19 cellular contexts compared by ENCODE assay signal in genomic region chr11:10779086-10779485, GRCh38. TPM values are rescaled to one million over a fixed set of nuclear protein-coding genes. Genes with fewer than 3 reads are reported as not detected.
DNase-seq lines count a peak whose midpoint lies in the region; ATAC-seq and TF ChIP-seq lines count a peak whose summit lies in the region.
"Had no signal": no experiment of that assay in that cellular context is flagged by ENCODE, and none has a peak within 500 bp of the region (broad histone marks: within the 10 kb centered on the region; RNA-seq: fewer than 3 reads in every experiment).

No MANE protein-coding gene starts in this region.

- H3K14ac ChIP-seq in mesenchymal stem cell (ENCODE audit: low read length in 2 of 2) = no peak overlapping the region

- in situ Hi-C loops in brain microvascular endothelial cell (cut with HindIII; ENCODE audit: low pct_ligation_motif_present, low sequenced_read_pairs) = no loop called here

- H3K4me1 ChIP-seq in mesenchymal stem cell (ENCODE audit: control insufficient read depth, insufficient read depth, low read depth, low read length) = no peaks in the 10 kb centered on the region
- H3K4me1 ChIP-seq: prostate gland had no signal

- no peak overlapping the region for H4K8ac ChIP-seq in mesenchymal stem cell (ENCODE audit: low read length)

- no peak overlapping the region for H3K23ac ChIP-seq in mesenchymal stem cell (ENCODE audit: low read length in 2 of 2)

- peak overlapping the region; percentile 36 for H3K27ac Mint-ChIP-seq in activated T-cell treated with anti-CD3 and anti-CD28 coated beads, Interleukin-2, amount 50 U/mL, for 72 hours
- H3K27ac Mint-ChIP-seq: activated naive CD8-positive, alpha-beta T cell treated with anti-CD3 and anti-CD28 coated beads, Interleukin-2, amount 10 ng/mL, durations not matched to agents 7 days and 5 days; type B pancreatic cell had no signal

- H3K27me3 ChIP-seq in brain microvascular endothelial cell (replicated peaks) = no peaks in the 10 kb centered on the region
- no peaks in the 10 kb centered on the region for H3K27me3 ChIP-seq in mesenchymal stem cell (ENCODE audit: control insufficient read depth in 1 of 2, insufficient read depth in 1 of 2, low read length in 2 of 2)

- no peaks in the 10 kb centered on the region for H3K79me1 ChIP-seq in mesenchymal stem cell (replicated peaks; ENCODE audit: low read length, poor library complexity, severe bottlenecking)

- no peaks in the 10 kb centered on the region for H3K27me3 Mint-ChIP-seq in activated T-cell treated with anti-CD3 and anti-CD28 coated beads, Interleukin-2, amount 50 U/mL, for 72 hours (ENCODE audit: low read depth)
- H3K27me3 Mint-ChIP-seq: activated naive CD8-positive, alpha-beta T cell treated with anti-CD3 and anti-CD28 coated beads, Interleukin-2, amount 10 ng/mL, durations not matched to agents 7 days and 5 days; CD4-positive, alpha-beta memory T cell; type B pancreatic cell had no signal

- no peak overlapping the region for H2BK15ac ChIP-seq in mesenchymal stem cell (ENCODE audit: low read depth, poor library complexity, severe bottlenecking)

- TF ChIP-seq CTCF in brain microvascular endothelial cell (IDR thresholded peaks at IDR 0.05; ENCODE audit: low read depth, low read length, missing control alignments) = no peak

- no peak for DNase-seq in activated T-cell treated with anti-CD3 and anti-CD28 coated beads, Interleukin-2, amount 50 U/mL, for 72 hours
- DNase-seq in activated T-cell treated with anti-CD3 and anti-CD28 coated beads for 4 hours = no peak
- DNase-seq in brain microvascular endothelial cell = no peak
- DNase-seq in mesenchymal stem cell = no peak
- DNase-seq in substantia nigra (lab: John Stamatoyannopoulos, UW) = no peak
- no peak for DNase-seq in AG20443 (ENCODE audit: low spot score)
- DNase-seq in MV-4-11 (lab: John Stamatoyannopoulos, UW) = no peak
- DNase-seq: activated CD4-positive, alpha-beta T cell treated with anti-CD3 and anti-CD28 coated beads, Interleukin-2, amount 50 U/mL, for 1 hour; activated naive CD8-positive, alpha-beta T cell treated with anti-CD3 and anti-CD28 coated beads, Interleukin-2, amount 10 ng/mL, durations not matched to agents 7 days and 5 days; activated T-cell treated with anti-CD3 and anti-CD28 coated beads, Interleukin-2, amount 50 U/mL, for 4 hours; CD4-positive, alpha-beta memory T cell; cerebellar nuclear complex; NCI-H1436; NK-92 treated with Interleukin-12 subunit alpha and Interleukin-12 subunit beta, amount 100 ng/mL, for 24 hours; SIG-M5; stimulated activated CD4-positive, alpha-beta T cell treated with anti-CD3 and anti-CD28 coated beads, Interleukin-2, amount 100 ng/mL, for 24 hours had no signal

- no peak overlapping the region for H2AK5ac ChIP-seq in mesenchymal stem cell (ENCODE audit: low read length, severe bottlenecking)

- peaks cover 42% of the 10 kb centered on the region for H3K36me3 ChIP-seq in brain microvascular endothelial cell (replicated peaks)
- H3K36me3 ChIP-seq in mesenchymal stem cell (ENCODE audit: control insufficient read depth in 1 of 2, insufficient read depth in 2 of 2, low read depth in 1 of 2, low read length in 2 of 2) = peaks cover 11 to 18% of the 10 kb centered on the region in 2 experiments

- H3K27ac ChIP-seq in brain microvascular endothelial cell (peak overlapping the region; percentile 95), mesenchymal stem cell (ENCODE audit: low read length, poor library complexity, severe bottlenecking) (peak overlapping the region; percentile 8), substantia nigra (ENCODE audit: low read depth, low read length, poor library complexity, severe bottlenecking) (peak overlapping the region; percentile 43)

- H3K36me3 Mint-ChIP-seq in activated T-cell treated with anti-CD3 and anti-CD28 coated beads, Interleukin-2, amount 50 U/mL, for 72 hours (ENCODE audit: insufficient read depth in 2 of 2) = peaks cover 6 to 18% of the 10 kb centered on the region in 2 donors

- H3K9me3 Mint-ChIP-seq in activated T-cell treated with anti-CD3 and anti-CD28 coated beads, Interleukin-2, amount 50 U/mL, for 72 hours = no peaks in the 10 kb centered on the region
- H3K9me3 Mint-ChIP-seq: activated naive CD8-positive, alpha-beta T cell treated with anti-CD3 and anti-CD28 coated beads, Interleukin-2, amount 10 ng/mL, durations not matched to agents 7 days and 5 days; activated T-cell treated with anti-CD3 and anti-CD28 coated beads, Interleukin-2, amount 50 U/mL, for 4 hours; CD4-positive, alpha-beta memory T cell; type B pancreatic cell had no signal

- H3K4me3 ChIP-seq in brain microvascular endothelial cell (ENCODE audit: low read depth, low read length) (no peak overlapping the region), mesenchymal stem cell (ENCODE audit: insufficient read depth in 1 of 2, low read depth in 1 of 2, low read length in 2 of 2) (peak overlapping the region in 1 of 2 experiments; percentile 56)
- H3K4me3 ChIP-seq: prostate gland had no signal

- WGBS in mesenchymal stem cell = no CpG with 5 or more reads among the region's 1 CpG

- H3K9ac ChIP-seq in mesenchymal stem cell (ENCODE audit: low read length) = peak overlapping the region; percentile 90

- no peak overlapping the region for H3K4me2 ChIP-seq in mesenchymal stem cell (ENCODE audit: low read length, poor library complexity, severe bottlenecking)

- H3K4me1 Mint-ChIP-seq in activated T-cell treated with anti-CD3 and anti-CD28 coated beads, Interleukin-2, amount 50 U/mL, for 72 hours (ENCODE audit: low read depth) = peaks cover 5% of the 10 kb centered on the region
- H3K4me1 Mint-ChIP-seq: activated naive CD8-positive, alpha-beta T cell treated with anti-CD3 and anti-CD28 coated beads, Interleukin-2, amount 10 ng/mL, durations not matched to agents 7 days and 5 days; CD4-positive, alpha-beta memory T cell had no signal

- no peak overlapping the region for H2BK120ac ChIP-seq in mesenchymal stem cell (ENCODE audit: low read depth, low read length)

- no peaks in the 10 kb centered on the region for H3K9me3 ChIP-seq in mesenchymal stem cell (ENCODE audit: control insufficient read depth, low read length)
- H3K9me3 ChIP-seq: prostate gland had no signal

- H2BK12ac ChIP-seq in mesenchymal stem cell (ENCODE audit: low read length in 2 of 2) = no peak overlapping the region

- H4K91ac ChIP-seq in mesenchymal stem cell (ENCODE audit: low read length) = no peak overlapping the region

- no peak overlapping the region for H3K4me3 Mint-ChIP-seq in activated T-cell treated with anti-CD3 and anti-CD28 coated beads, Interleukin-2, amount 50 U/mL, for 72 hours
- H3K4me3 Mint-ChIP-seq: activated naive CD8-positive, alpha-beta T cell treated with anti-CD3 and anti-CD28 coated beads, Interleukin-2, amount 10 ng/mL, durations not matched to agents 7 days and 5 days; activated T-cell treated with anti-CD3 and anti-CD28 coated beads, Interleukin-2, amount 50 U/mL, for 4 hours; CD4-positive, alpha-beta memory T cell; type B pancreatic cell had no signal

- no peak overlapping the region for H2BK5ac ChIP-seq in mesenchymal stem cell (ENCODE audit: low read depth, low read length, poor library complexity, severe bottlenecking)

- no peak overlapping the region for H3K4ac ChIP-seq in mesenchymal stem cell (ENCODE audit: low read depth in 1 of 2, low read length in 2 of 2)

- no peak overlapping the region for H3K18ac ChIP-seq in mesenchymal stem cell (ENCODE audit: low read depth in 1 of 2, low read length in 2 of 2)

- ATAC-seq in activated T-cell treated with anti-CD3 and anti-CD28 coated beads, Interleukin-2, amount 50 U/mL, for 72 hours (replicated peaks in 1 of 2) = peak in 1 of 2 donors; percentile 19
- no peak for ATAC-seq in HG02981 (IDR thresholded peaks at IDR 0.05; ENCODE audit: unreplicated experiment)
- ATAC-seq: activated T-cell treated with anti-CD3 and anti-CD28 coated beads, Interleukin-2, amount 50 U/mL, for 4 hours had no signal

- no peak overlapping the region for H2AFZ ChIP-seq in mesenchymal stem cell (ENCODE audit: low read depth, low read length)

RNA-seq across cellular contexts. Expression of gene CTR9, which starts 28.0 kb away (rescaled TPM):
- total RNA-seq in activated T-cell treated with anti-CD3 and anti-CD28 coated beads, Interleukin-2, amount 50 U/mL, for 72 hours = 10 to 100 TPM; 33.1 to 41.0 TPM
- 25.8 TPM for polyA plus RNA-seq in mesenchymal stem cell (2013, experiment 1 of 2)
- 25.4 TPM for polyA plus RNA-seq in mesenchymal stem cell (2013, experiment 2 of 2)

RNA-seq across cellular contexts. Expression of gene EIF4G2, which starts 29.6 kb away (rescaled TPM):
- total RNA-seq in activated T-cell treated with anti-CD3 and anti-CD28 coated beads, Interleukin-2, amount 50 U/mL, for 72 hours = 100 to 1,000 TPM; 807 to 864 TPM
- 814 TPM for polyA plus RNA-seq in mesenchymal stem cell (2013, experiment 1 of 2)
- polyA plus RNA-seq in mesenchymal stem cell (2013, experiment 2 of 2) = 829 TPM

Comparison
In these comparisons a context has a peak if more than half of its experiments do, and no peak if none do; other contexts are left out.
1. H3K27ac ChIP-seq: peak in every context shown above with its lines; median percentile 95 in brain microvascular endothelial cell; 43 in substantia nigra; 8 in mesenchymal stem cell.